Comparison of ENCODE assay signal across 23 cellular contexts in the genomic region with DNA sequence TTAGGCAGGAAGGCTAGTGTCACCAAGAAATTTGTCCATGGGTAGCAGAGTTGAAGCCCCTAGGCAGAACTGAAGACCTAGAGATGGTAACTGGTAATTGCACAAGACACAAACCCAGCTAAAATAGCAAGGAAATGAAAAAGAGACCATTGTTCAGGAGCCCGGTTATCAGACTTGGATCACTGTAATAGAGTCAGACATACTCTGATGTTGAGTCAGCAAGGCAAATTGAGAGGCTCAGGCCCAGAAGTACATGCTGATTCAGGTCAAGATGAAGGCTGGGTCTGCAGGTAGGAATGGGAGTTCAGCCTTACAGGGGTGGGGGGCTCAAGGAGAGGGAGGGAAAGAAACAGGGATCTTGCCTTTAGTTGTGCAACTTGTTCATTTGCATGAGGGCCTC. TPM values are rescaled to one million over a fixed set of nuclear protein-coding genes. Genes with fewer than 3 reads are reported as not detected.
DNase-seq lines count a peak whose midpoint lies in the region; ATAC-seq and TF ChIP-seq lines count a peak whose summit lies in the region.
"Had no signal": no experiment of that assay in that cellular context is flagged by ENCODE, and none has a peak within 500 bp of the region (broad histone marks: within the 10 kb centered on the region; RNA-seq: fewer than 3 reads in every experiment).

No MANE protein-coding gene starts in this region.

- peak overlapping the region in 8 of 12 donors; percentile 14 to 83 (median 72) for H3K27ac ChIP-seq in heart left ventricle
- no peak overlapping the region for H3K27ac ChIP-seq in right atrium auricular region
- H3K27ac ChIP-seq in psoas muscle: peak overlapping the region; percentile 79
- H3K27ac ChIP-seq: uterus had no signal

- WGBS in heart left ventricle, 4 donors: 68 to 88% (median 71%) methylated on average over 1 of the region's 1 CpG
- 50 to 72% (median 69%) methylated on average over 1 of the region's 1 CpG for WGBS in psoas muscle, 3 donors

- DNase-seq in heart left ventricle: no peak
- no peak for DNase-seq in right atrium auricular region (ENCODE audit: low spot score)
- peak; percentile 44 for DNase-seq in RPMI7951 (ENCODE audit: low read depth)
- peak; percentile 33 for DNase-seq in dermis blood vessel endothelial cell
- DNase-seq in psoas muscle: no peak
- DNase-seq in DMS114 treated with DMSO at 0.1 percent for 48 hours (lab: John Stamatoyannopoulos, UW; ENCODE audit: unreplicated experiment): no peak
- DNase-seq in NCI-H526 treated with DMSO at 0.1 percent for 48 hours (lab: John Stamatoyannopoulos, UW): no peak
- DNase-seq in stimulated activated CD4-positive, alpha-beta T cell treated with anti-CD3 and anti-CD28 coated beads, Interleukin-1b, Interleukin-23, amount 100 ng/mL, for 48 hours: no peak
- DNase-seq: 8988T; activated CD4-positive, alpha-beta T cell treated with anti-CD3 and anti-CD28 coated beads, Interleukin-2, amount 10 ng/mL, durations not matched to agents 24 days and 14 days; activated gamma-delta T cell treated with Interleukin-2 at 50 U/mL for 16 hours; amniotic stem cell; COR-L47; effector memory CD8-positive, alpha-beta T cell; H9; hippocampal formation; NCI-H1417 treated with DMSO at 0.1 percent for 48 hours; NCI-H774; OCI-M1; small intestine; stimulated activated CD4-positive, alpha-beta T cell treated with anti-CD3 and anti-CD28 coated beads, Interleukin-4, amount 100 ng/mL, for 4 hours; T-cell; uterus had no signal

- TF ChIP-seq CTCF in heart left ventricle (IDR thresholded peaks at IDR 0.05): no peak
- TF ChIP-seq CTCF in right atrium auricular region (IDR thresholded peaks at IDR 0.05): no peak
- no peak for TF ChIP-seq CTCF in psoas muscle (IDR thresholded peaks at IDR 0.05)

- H3K9me3 ChIP-seq in heart left ventricle (no peaks in the 10 kb centered on the region), right atrium auricular region (no peaks in the 10 kb centered on the region), psoas muscle (no peaks in the 10 kb centered on the region)
- H3K9me3 ChIP-seq: uterus had no signal

- TF ChIP-seq POLR2A in heart left ventricle (IDR thresholded peaks at IDR 0.05): no peak

- intact Hi-C loops in heart left ventricle (cut with DNase I): loop anchor here in 3 of 10 donors (5.0 to 10.0 kb wide), 3 partner anchors 47 to 265 kb away; no protein-coding TSS in a partner anchor
- intact Hi-C loops in psoas muscle (cut with DNase I): no loop called here

- ATAC-seq in heart left ventricle (no peak), psoas muscle (peak in 1 of 4 donors; percentile 36)
- ATAC-seq: effector memory CD8-positive, alpha-beta T cell; T-cell had no signal

- H3K36me3 ChIP-seq in heart left ventricle: no peaks in the 10 kb centered on the region
- H3K36me3 ChIP-seq in right atrium auricular region: no peaks in the 10 kb centered on the region
- H3K36me3 ChIP-seq in psoas muscle (ENCODE audit: insufficient read depth in 1 of 2, low read depth in 1 of 2): no peaks in the 10 kb centered on the region
- H3K36me3 ChIP-seq: uterus had no signal

- H3K4me3 ChIP-seq in heart left ventricle (no peak overlapping the region), right atrium auricular region (no peak overlapping the region), psoas muscle (no peak overlapping the region)
- H3K4me3 ChIP-seq: uterus had no signal

- peaks cover 0 to 35% (median 5%) of the 10 kb centered on the region in 12 donors for H3K4me1 ChIP-seq in heart left ventricle
- peaks cover 0 to 7% of the 10 kb centered on the region in 2 donors for H3K4me1 ChIP-seq in right atrium auricular region
- H3K4me1 ChIP-seq in psoas muscle: peaks cover 26% of the 10 kb centered on the region
- H3K4me1 ChIP-seq: uterus had no signal

- H3K27me3 ChIP-seq in heart left ventricle: no peaks in the 10 kb centered on the region
- no peaks in the 10 kb centered on the region for H3K27me3 ChIP-seq in right atrium auricular region
- peaks cover 0 to 2% (median 0%) of the 10 kb centered on the region in 3 donors for H3K27me3 ChIP-seq in psoas muscle (ENCODE audit: insufficient read depth in 3 of 3, low read length in 2 of 3)
- H3K27me3 ChIP-seq: uterus had no signal

RNA-seq across cellular contexts. Expression of a gene that starts 6.5 kb away (rescaled TPM):
- total RNA-seq in heart left ventricle (10 to 100 TPM in 7 of 9 donors, 1 to 10 TPM in 2; 5.9 to 18.3 (median 13.2) TPM), right atrium auricular region (1 to 10 TPM; 4.9 to 6.2 TPM), dermis blood vessel endothelial cell (6.2 and 7.5 TPM in 2 replicates), psoas muscle (10 to 100 TPM; 11.0 to 14.7 (median 13.6) TPM)
- polyA plus RNA-seq in heart left ventricle (10 to 100 TPM; 11.3 to 16.5 TPM), psoas muscle (10 to 100 TPM in 2 of 3 donors, 1 to 10 TPM in 1; 7.8 to 14.8 (median 14.0) TPM)
- 8.2 and 9.3 TPM in 2 replicates for total RNA-seq in RPMI7951 (2014; rRNA removed; shearing (Covaris generic))

RNA-seq across cellular contexts. Expression of a gene that starts 51.2 kb away (rescaled TPM):
- total RNA-seq in heart left ventricle (10 to 100 TPM in 8 of 9 donors, 1 to 10 TPM in 1; 9.5 to 25.8 (median 19.8) TPM), right atrium auricular region (10 to 100 TPM; 13.0 to 19.1 TPM), dermis blood vessel endothelial cell (24.1 and 32.8 TPM in 2 replicates), psoas muscle (10 to 100 TPM in 1 of 4 donors, 1 to 10 TPM in 3; 4.0 to 14.6 (median 4.7) TPM)
- polyA plus RNA-seq in heart left ventricle (1 to 10 TPM; 7.0 to 7.4 TPM), psoas muscle (1 to 10 TPM; 2.5 to 5.0 (median 4.0) TPM)
- total RNA-seq in RPMI7951 (2014; rRNA removed; shearing (Covaris generic)): 1.6 and 1.8 TPM in 2 replicates

Comparison
In these comparisons a context has a peak if more than half of its experiments do, and no peak if none do; other contexts are left out.
1. H3K27ac ChIP-seq: peak in heart left ventricle (8 of 12) and psoas muscle (single experiment); none in right atrium auricular region (0 of 2).
2. DNase-seq: peak in RPMI7951 (single experiment) and dermis blood vessel endothelial cell (single experiment); none in heart left ventricle (0 of 5), right atrium auricular region (single experiment), psoas muscle (0 of 2), DMS114 treated with DMSO at 0.1 percent for 48 hours (single experiment), NCI-H526 treated with DMSO at 0.1 percent for 48 hours (single experiment) and stimulated activated CD4-positive, alpha-beta T cell treated with anti-CD3 and anti-CD28 coated beads, Interleukin-1b, Interleukin-23, amount 100 ng/mL, for 48 hours (single experiment).